ENCODE assay signal across 14 cellular contexts in genomic region chr11:48029686-48030279, GRCh38. TPM values are rescaled to one million over a fixed set of nuclear protein-coding genes. Genes with fewer than 3 reads are reported as not detected.
DNase-seq lines count a peak whose midpoint lies in the region; ATAC-seq, FAIRE-seq and TF ChIP-seq lines count a peak whose summit lies in the region.
"Had no signal": no experiment of that assay in that cellular context is flagged by ENCODE, and none has a peak within 500 bp of the region (broad histone marks: within the 10 kb centered on the region; RNA-seq: fewer than 3 reads in every experiment).

No MANE protein-coding gene starts in this region.

- H3K9me3 Mint-ChIP-seq in activated naive CD4-positive, alpha-beta T cell treated with anti-CD3 and anti-CD28 coated beads, Interleukin-2, amount 10 ng/mL, durations not matched to agents 7 days and 5 days, result no peaks in the 10 kb centered on the region
- H3K9me3 Mint-ChIP-seq: stimulated activated naive B cell treated with anti-CD40 and anti-IgM and Interleukin-4, amounts not matched to agents 10 μg/mL and 1 μg/mL and 100 μg/mL, for 72 hours had no signal

- no peak overlapping the region for H3K4me3 Mint-ChIP-seq in activated naive CD4-positive, alpha-beta T cell treated with anti-CD3 and anti-CD28 coated beads, Interleukin-2, amount 10 ng/mL, durations not matched to agents 7 days and 5 days
- H3K4me3 Mint-ChIP-seq: stimulated activated naive B cell treated with anti-CD40 and anti-IgM and Interleukin-4, amounts not matched to agents 10 μg/mL and 1 μg/mL and 100 μg/mL, for 72 hours had no signal

- H3K27ac Mint-ChIP-seq in activated naive CD4-positive, alpha-beta T cell treated with anti-CD3 and anti-CD28 coated beads, Interleukin-2, amount 10 ng/mL, durations not matched to agents 7 days and 5 days, result peak overlapping the region; percentile 90
- H3K27ac Mint-ChIP-seq: stimulated activated naive B cell treated with anti-CD40 and anti-IgM and Interleukin-4, amounts not matched to agents 10 μg/mL and 1 μg/mL and 100 μg/mL, for 72 hours had no signal

- H3K9me3 ChIP-seq in SK-N-SH, result no peaks in the 10 kb centered on the region
- no peaks in the 10 kb centered on the region for H3K9me3 ChIP-seq in endothelial cell of umbilical vein (replicated peaks; ENCODE audit: control insufficient read depth, insufficient read depth, low read length)
- no peaks in the 10 kb centered on the region for H3K9me3 ChIP-seq in thymus (ENCODE audit: control insufficient read depth)

- peaks cover 84% of the 10 kb centered on the region for H3K79me2 ChIP-seq in SK-N-SH (ENCODE audit: insufficient read depth)
- H3K79me2 ChIP-seq in endothelial cell of umbilical vein (ENCODE audit: control insufficient read depth, insufficient read depth, low read length), result no peaks in the 10 kb centered on the region

- no peak for FAIRE-seq in endothelial cell of umbilical vein (lab: Jason Lieb, UNC)
- FAIRE-seq: H54 had no signal

- peaks cover 58% of the 10 kb centered on the region for H3K36me3 Mint-ChIP-seq in activated naive CD4-positive, alpha-beta T cell treated with anti-CD3 and anti-CD28 coated beads, Interleukin-2, amount 10 ng/mL, durations not matched to agents 7 days and 5 days

- H3K4me2 ChIP-seq in SK-N-SH (peak overlapping the region; percentile 20; the same call in 1 of the 2 replicates), endothelial cell of umbilical vein (ENCODE audit: insufficient read depth, low read length) (no peak overlapping the region)

- H3K9ac ChIP-seq in SK-N-SH, result no peak overlapping the region
- H3K9ac ChIP-seq in endothelial cell of umbilical vein (replicated peaks; ENCODE audit: extremely low read depth, insufficient read depth, low read length), result no peak overlapping the region

- H3K4me1 ChIP-seq in SK-N-SH (ENCODE audit: control insufficient read depth in 1 of 2, insufficient read depth in 2 of 2, low read depth in 1 of 2, low read length in 1 of 2) (peaks cover 17 to 29% of the 10 kb centered on the region in 2 experiments; a peak in 3 of 4 replicates), endothelial cell of umbilical vein (ENCODE audit: control insufficient read depth, extremely low read depth, insufficient read depth, low read length) (peaks cover 11% of the 10 kb centered on the region), thymus (ENCODE audit: control insufficient read depth, insufficient read depth, low read length) (peaks cover 4% of the 10 kb centered on the region)

- H2AFZ ChIP-seq in SK-N-SH (ENCODE audit: low read depth) (no peak overlapping the region), endothelial cell of umbilical vein (ENCODE audit: low read depth, low read length) (no peak overlapping the region)

- TF ChIP-seq EP300 in SK-N-SH (IDR thresholded peaks at IDR 0.05; ENCODE audit: borderline replicate concordance in 1 of 2, low read depth in 1 of 2, low read length in 1 of 2), result peak in 1 of 2 experiments; percentile 61; a peak in 1 of 4 replicates

- POLR2A ChIA-PET in SK-N-SH (lab: Yijun Ruan, JAX) (no interaction called here), endothelial cell of umbilical vein (lab: Charles Lee) (no interaction called here)

- no peaks in the 10 kb centered on the region for H3K27me3 Mint-ChIP-seq in activated naive CD4-positive, alpha-beta T cell treated with anti-CD3 and anti-CD28 coated beads, Interleukin-2, amount 10 ng/mL, durations not matched to agents 7 days and 5 days
- H3K27me3 Mint-ChIP-seq: stimulated activated naive B cell treated with anti-CD40 and anti-IgM and Interleukin-4, amounts not matched to agents 10 μg/mL and 1 μg/mL and 100 μg/mL, for 72 hours had no signal

- H3K27me3 ChIP-seq in SK-N-SH (ENCODE audit: insufficient read depth), result no peaks in the 10 kb centered on the region
- H3K27me3 ChIP-seq in endothelial cell of umbilical vein (ENCODE audit: control insufficient read depth in 2 of 2, insufficient read depth in 2 of 2, low read length in 2 of 2), result no peaks in the 10 kb centered on the region
- H3K27me3 ChIP-seq in thymus (ENCODE audit: control insufficient read depth, insufficient read depth), result no peaks in the 10 kb centered on the region

- CTCF ChIA-PET in activated naive CD4-positive, alpha-beta T cell treated with anti-CD3 and anti-CD28 coated beads, Interleukin-2, amount 10 ng/mL, durations not matched to agents 7 days and 5 days (lab: Charles Lee), result interaction anchor here (0.9 to 2.0 kb wide), 3 partner anchors 13 to 79 kb away, joined by 3 to 7 read pairs (median 5); no protein-coding TSS in a partner anchor
- CTCF ChIA-PET in SK-N-SH (lab: Yijun Ruan, JAX) (interaction anchor here (1.3 kb wide), 2 partner anchors 14 to 17 kb away, joined by 3 to 4 read pairs; no protein-coding TSS in a partner anchor), endothelial cell of umbilical vein (lab: Charles Lee) (interaction anchor here (1.1 to 2.0 kb wide), 4 partner anchors 12 to 95 kb away, joined by 3 to 7 read pairs (median 4); no protein-coding TSS in a partner anchor)

- intact Hi-C loops in endothelial cell of umbilical vein (cut with micrococcal nuclease), result no loop called here

- WGBS in SK-N-SH (ENCODE audit: low lambda C conversion rate), result 68% methylated on average over 5 of the region's 5 CpGs
- WGBS in thymus, result 86% methylated on average over 5 of the region's 5 CpGs

- no TSS peak for BruUV-seq in endothelial cell of umbilical vein (replicated peaks; lab: Mats Ljungman, UMichigan)

- TF ChIP-seq POLR2A in endothelial cell of umbilical vein (IDR thresholded peaks at IDR 0.05; ENCODE audit: low read depth, low read length), result no peak

- H3K36me3 ChIP-seq in SK-N-SH (replicated peaks in 1 of 2; ENCODE audit: control insufficient read depth in 1 of 2, insufficient read depth in 2 of 2, low read length in 1 of 2) (no peaks in the 10 kb centered on the region), endothelial cell of umbilical vein (ENCODE audit: control insufficient read depth in 2 of 2, extremely low read depth in 1 of 2, insufficient read depth in 2 of 2, low read length in 2 of 2) (no peaks in the 10 kb centered on the region), thymus (ENCODE audit: control insufficient read depth, insufficient read depth) (no peaks in the 10 kb centered on the region)

- H3K4me1 Mint-ChIP-seq in activated naive CD4-positive, alpha-beta T cell treated with anti-CD3 and anti-CD28 coated beads, Interleukin-2, amount 10 ng/mL, durations not matched to agents 7 days and 5 days, result peaks cover 74% of the 10 kb centered on the region

- peak overlapping the region in 1 of 2 experiments; percentile 44; a peak in 3 of 4 replicates for H3K27ac ChIP-seq in SK-N-SH (ENCODE audit: low read depth in 2 of 2, low read length in 1 of 2)
- no peak overlapping the region for H3K27ac ChIP-seq in endothelial cell of umbilical vein (ENCODE audit: insufficient read depth, low read depth, low read length)
- H3K27ac ChIP-seq in thymus (ENCODE audit: low read depth), result peak overlapping the region; percentile 18

- DNase-seq in activated naive CD4-positive, alpha-beta T cell treated with anti-CD3 and anti-CD28 coated beads, Interleukin-2, amount 10 ng/mL, durations not matched to agents 7 days and 5 days, result no peak
- no peak for DNase-seq in activated naive CD4-positive, alpha-beta T cell treated with anti-CD3 and anti-CD28 coated beads, Interleukin-2, amount 50 U/mL, for 16 hours
- peak; percentile 47 for DNase-seq in SK-N-SH
- DNase-seq in endothelial cell of umbilical vein (ENCODE audit: low read depth, low spot score), result peak; percentile 14
- no peak for DNase-seq in HK-2 (ENCODE audit: unreplicated experiment)
- DNase-seq: NCI-H146; NCI-H446 treated with DMSO at 0.1 percent for 48 hours; stimulated activated CD4-positive, alpha-beta T cell treated with anti-CD3 and anti-CD28 coated beads, Interleukin-4, amount 100 ng/mL, for 24 hours; stimulated activated naive B cell treated with anti-CD40 and anti-IgM and Interleukin-4, amounts not matched to agents 10 μg/mL and 1 μg/mL and 100 μg/mL, for 72 hours had no signal

- ATAC-seq in GM19455 (IDR thresholded peaks at IDR 0.05; ENCODE audit: unreplicated experiment), result no peak
- no peak for ATAC-seq in HG03025 (IDR thresholded peaks at IDR 0.05; ENCODE audit: low FRiP score, unreplicated experiment)
- ATAC-seq: sciatic nerve; stimulated activated naive B cell treated with anti-CD40 and anti-IgM and Interleukin-4, amounts not matched to agents 10 μg/mL and 1 μg/mL and 100 μg/mL, for 72 hours had no signal

- dilution Hi-C loops in endothelial cell of umbilical vein (cut with MboI; ENCODE audit: extremely low pct_ligation_motif_present, low sequenced_read_pairs), result no loop called here

- H3K9me1 ChIP-seq in endothelial cell of umbilical vein (replicated peaks; ENCODE audit: control insufficient read depth, extremely low read depth, insufficient read depth, low read length), result no peaks in the 10 kb centered on the region

- H3K9me2 ChIP-seq in SK-N-SH, result no peaks in the 10 kb centered on the region

- no peak for TF ChIP-seq RAD21 in SK-N-SH (IDR thresholded peaks at IDR 0.05; ENCODE audit: low read length)

- no peak for TF ChIP-seq CTCF in SK-N-SH (IDR thresholded peaks at IDR 0.05)
- TF ChIP-seq CTCF in endothelial cell of umbilical vein (IDR thresholded peaks at IDR 0.05; ENCODE audit: extremely low read depth in 1 of 2, insufficient read depth in 1 of 2, low read depth in 1 of 2, low read length in 2 of 2), result no peak

- H3F3A ChIP-seq in SK-N-SH (replicated peaks; ENCODE audit: insufficient read depth), result no peaks in the 10 kb centered on the region

- H4K20me1 ChIP-seq in SK-N-SH (ENCODE audit: insufficient read depth), result peaks cover 5% of the 10 kb centered on the region; the same call in 1 of the 2 replicates
- H4K20me1 ChIP-seq in endothelial cell of umbilical vein (replicated peaks; ENCODE audit: control insufficient read depth, extremely low read depth, insufficient read depth, low read length), result no peaks in the 10 kb centered on the region

- no peak overlapping the region for H3K4me3 ChIP-seq in SK-N-SH (ENCODE audit: low read depth in 2 of 2, low read length in 1 of 2)
- no peak overlapping the region for H3K4me3 ChIP-seq in endothelial cell of umbilical vein (replicated peaks in 1 of 3; ENCODE audit: insufficient read depth in 1 of 3, low read depth in 1 of 3, low read length in 3 of 3)
- H3K4me3 ChIP-seq in thymus (ENCODE audit: low read length), result no peak overlapping the region

TF ChIP-seq in endothelial cell of umbilical vein, 7 proteins besides CTCF, POLR2A, EP300 and RAD21 (continues in another document):
- no peak for TF ChIP-seq FOS (IDR thresholded peaks at IDR 0.05; ENCODE audit: borderline replicate concordance, insufficient read depth, low read length)

RNA-seq across cellular contexts. Expression of gene PTPRJ, which starts 49.4 kb away (rescaled TPM):
- polyA plus RNA-seq in SK-N-SH (2012; rRNA removed) (4.5 and 4.7 TPM in 2 replicates), endothelial cell of umbilical vein (2.3 and 3.1 TPM in 2 replicates), thymus (4.4 TPM)
- 5.0 and 5.4 TPM in 2 replicates for polyA plus RNA-seq in SK-N-SH (2012; cell fraction: cytosol; rRNA removed)
- polyA plus RNA-seq in SK-N-SH (2012; cell fraction: nucleus; rRNA removed), result 5.6 and 8.6 TPM in 2 replicates
- total RNA-seq in endothelial cell of umbilical vein, result 7.7 and 8.8 TPM in 2 replicates
- polyA plus RNA-seq in endothelial cell of umbilical vein (2011; cell fraction: cytosol; rRNA removed), result 3.2 and 3.4 TPM in 2 replicates
- 5.8 and 6.2 TPM in 2 replicates for polyA plus RNA-seq in endothelial cell of umbilical vein (2011; cell fraction: nucleus; rRNA removed)
- 8.9 and 9.5 TPM in 2 replicates for polyA plus RNA-seq in endothelial cell of umbilical vein (2012)
- polyA minus RNA-seq in endothelial cell of umbilical vein, result 7.1 and 10.1 TPM in 2 replicates
- polyA minus RNA-seq in endothelial cell of umbilical vein (2011; cell fraction: cytosol; rRNA and poly(A)+ RNA removed), result 14.0 TPM
- 5.7 and 6.3 TPM in 2 replicates for polyA minus RNA-seq in endothelial cell of umbilical vein (2011; cell fraction: nucleus; rRNA and poly(A)+ RNA removed)

Comparison
In these comparisons a context has a peak if more than half of its experiments do, and no peak if none do; other contexts are left out.
1. DNase-seq: peak in SK-N-SH (single experiment) and endothelial cell of umbilical vein (single experiment); none in activated naive CD4-positive, alpha-beta T cell treated with anti-CD3 and anti-CD28 coated beads, Interleukin-2, amount 10 ng/mL, durations not matched to agents 7 days and 5 days (single experiment), activated naive CD4-positive, alpha-beta T cell treated with anti-CD3 and anti-CD28 coated beads, Interleukin-2, amount 50 U/mL, for 16 hours (single experiment) and HK-2 (single experiment).